ENCODE assay signal across 3 cellular contexts in the genomic region with DNA sequence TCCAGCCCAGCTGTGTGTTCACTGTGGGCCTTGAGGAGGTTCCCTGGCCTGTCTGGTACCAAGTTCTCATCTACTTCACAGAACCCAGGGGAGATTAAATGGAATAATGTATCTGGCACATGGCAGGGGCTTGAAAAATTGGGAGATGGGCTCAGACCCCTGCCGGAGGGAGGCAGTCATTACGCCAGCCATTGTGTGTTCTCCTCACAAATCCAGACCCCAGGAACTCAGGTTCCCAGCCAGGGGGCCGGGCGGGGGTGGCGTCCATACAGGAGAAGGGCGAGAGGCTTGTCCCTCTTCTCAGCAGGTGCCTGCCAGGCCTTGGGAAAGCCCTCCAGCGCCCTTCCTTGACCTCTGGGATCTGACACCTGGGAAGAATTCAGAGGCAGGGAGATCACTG.
TF ChIP-seq lines count a peak whose summit lies in the region.

No MANE protein-coding gene starts in this region.

TF ChIP-seq in SK-N-SH, 30 proteins besides CTCF, POLR2A, EP300 and RAD21:
- TF ChIP-seq, protein P1, sequence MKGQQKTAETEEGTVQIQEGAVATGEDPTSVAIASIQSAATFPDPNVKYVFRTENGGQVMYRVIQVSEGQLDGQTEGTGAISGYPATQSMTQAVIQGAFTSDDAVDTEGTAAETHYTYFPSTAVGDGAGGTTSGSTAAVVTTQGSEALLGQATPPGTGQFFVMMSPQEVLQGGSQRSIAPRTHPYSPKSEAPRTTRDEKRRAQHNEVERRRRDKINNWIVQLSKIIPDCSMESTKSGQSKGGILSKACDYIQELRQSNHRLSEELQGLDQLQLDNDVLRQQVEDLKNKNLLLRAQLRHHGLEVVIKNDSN (IDR thresholded peaks at IDR 0.05; ENCODE audit: borderline replicate concordance, low read depth), result no peak
- TF ChIP-seq CHD2 (IDR thresholded peaks at IDR 0.05; ENCODE audit: low read length, partially characterized antibody), result no peak
- TF ChIP-seq NFIC (IDR thresholded peaks at IDR 0.05; ENCODE audit: borderline replicate concordance), result no peak

TF ChIP-seq in SK-N-SH treated with all-trans-retinoic acid at 6 μM for 48 hours, 23 proteins besides CTCF, POLR2A, EP300 and RAD21:
- TF ChIP-seq RARB (CRISPR knock-in tag; IDR thresholded peaks at IDR 0.05) (no peak), CSDC2 (CRISPR knock-in tag; IDR thresholded peaks at IDR 0.05) (no peak), GLIS3 (CRISPR knock-in tag; IDR thresholded peaks at IDR 0.05) (no peak), ZNF565 (CRISPR knock-in tag; conservative IDR thresholded peaks at IDR 0.05; ENCODE audit: low read depth) (no peak)

TF ChIP-seq in H1, 55 proteins besides CTCF, POLR2A, EP300 and RAD21:
- TF ChIP-seq RNF2 (IDR thresholded peaks at IDR 0.05; ENCODE audit: borderline replicate concordance, low read depth, low read length, missing control alignments, poor library complexity, severe bottlenecking) (no peak), TCF12 (IDR thresholded peaks at IDR 0.05; ENCODE audit: low read depth, low read length) (no peak), SIRT6 (IDR thresholded peaks at IDR 0.05; ENCODE audit: low read length) (no peak)
